In genomic region chr1:154806333-154806732, GRCh38 we compare ENCODE assay signal across 21 cellular contexts.
"Had no signal": no experiment of that assay in that cellular context is flagged by ENCODE, and none has a peak within 500 bp of the region (broad histone marks: within the 10 kb centered on the region; RNA-seq: fewer than 3 reads in every experiment).

No MANE protein-coding gene starts in this region.

- H3K4me3 ChIP-seq: ascending aorta, gastroesophageal sphincter, pancreas, thyroid gland, upper lobe of right lung had no signal

- ATAC-seq: activated CD4-positive, alpha-beta T cell treated with anti-CD3 and anti-CD28 coated beads for 36 hours; activated naive CD4-positive, alpha-beta T cell treated with anti-CD3 and anti-CD28 coated beads, Interleukin-2, amount 50 U/mL, for 72 hours; activated T-helper 17 cell treated with anti-CD3 and anti-CD28 coated beads, Interleukin-2, amount 50 U/mL, for 72 hours; gastroesophageal sphincter; left cardiac atrium; pancreas; right cardiac atrium; stimulated activated naive CD8-positive, alpha-beta T cell treated with anti-CD3 and anti-CD28 coated beads, Interleukin-15, Interleukin-2, amounts not matched to agents 100 U/mL and 50 U/mL, for 24 hours; upper lobe of right lung had no signal

- DNase-seq: activated B cell treated with CpG ODN at 0.5 μM for 24 hours; activated CD4-positive, alpha-beta T cell treated with anti-CD3 and anti-CD28 coated beads for 36 hours; activated CD4-positive, alpha-beta T cell treated with anti-CD3 and anti-CD28 coated beads, Interleukin-2, amount 50 U/mL, for 4 hours; activated CD8-positive, alpha-beta memory T cell treated with anti-CD3 and anti-CD28 coated beads for 24 hours; activated CD8-positive, alpha-beta memory T cell treated with anti-CD3 and anti-CD28 coated beads, Interleukin-2, amount 50 U/mL, for 4 hours; activated T-cell treated with anti-CD3 and anti-CD28 coated beads, Interleukin-2, amount 50 U/mL, for 24 hours; cortex of kidney; head of caudate nucleus; left cardiac atrium; pancreas; right cardiac atrium; stimulated activated CD4-positive, alpha-beta T cell treated with anti-CD3 and anti-CD28 coated beads, Interleukin-12 subunit alpha, Interleukin-12 subunit beta, amount 100 ng/mL, for 4 hours; stimulated activated CD4-positive, alpha-beta T cell treated with anti-CD3 and anti-CD28 coated beads, Interleukin-4, amount 100 ng/mL, for 4 hours; stimulated activated naive CD8-positive, alpha-beta T cell treated with anti-CD3 and anti-CD28 coated beads, Interleukin-15, Interleukin-2, amounts not matched to agents 100 U/mL and 50 U/mL, for 24 hours; thyroid gland; upper lobe of right lung had no signal

- H3K27me3 ChIP-seq: ascending aorta, pancreas, thyroid gland, upper lobe of right lung had no signal

- H3K27ac ChIP-seq: ascending aorta, epithelial cell of prostate, pancreas, thyroid gland, upper lobe of right lung had no signal

- H3K9me3 ChIP-seq: ascending aorta, gastroesophageal sphincter, pancreas, thyroid gland, upper lobe of right lung had no signal

- H3K4me1 ChIP-seq: ascending aorta, pancreas, upper lobe of right lung had no signal

- H3K36me3 ChIP-seq: ascending aorta, gastroesophageal sphincter, pancreas, thyroid gland, upper lobe of right lung had no signal
